11 cellular contexts compared by ENCODE assay signal in the genomic region with DNA sequence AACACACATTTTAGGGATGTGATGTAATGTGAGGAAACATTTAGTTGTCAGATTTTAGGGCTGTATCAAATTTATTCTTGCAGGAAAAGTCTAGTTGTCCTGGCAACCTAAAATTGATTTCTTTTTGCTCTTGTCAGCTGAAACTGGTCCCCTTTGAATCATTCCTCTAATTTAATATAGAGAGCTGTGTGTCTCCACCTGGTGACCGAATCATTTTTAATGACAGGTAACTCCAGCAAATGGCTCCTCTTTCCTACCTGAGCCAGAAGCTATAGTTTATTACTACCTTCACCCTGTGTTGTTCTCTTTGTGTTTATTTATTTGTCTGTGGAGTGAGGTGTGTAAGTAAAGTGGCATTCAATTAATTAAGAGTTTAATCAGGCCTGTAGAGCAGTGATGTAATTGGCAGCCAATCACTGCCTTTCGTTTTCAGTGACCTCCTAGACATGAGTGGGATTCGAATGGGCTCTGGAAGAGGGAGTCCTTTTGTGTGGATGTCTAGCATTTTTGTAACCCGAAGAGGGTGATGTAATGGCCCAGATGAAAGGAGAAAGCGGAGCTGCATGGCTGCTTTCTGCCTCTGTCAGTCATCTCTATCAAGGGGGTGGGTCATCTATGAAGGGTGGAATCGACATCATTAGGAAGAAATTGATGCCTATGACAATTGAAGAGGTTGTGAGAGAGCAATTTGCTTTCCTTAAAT.
A peak's percentile ranks its signal among the peaks of the same experiment; 100 is the strongest.
DNase-seq lines count a peak whose midpoint lies in the region; ATAC-seq, FAIRE-seq and TF ChIP-seq lines count a peak whose summit lies in the region.
"Had no signal": no experiment of that assay in that cellular context is flagged by ENCODE, and none has a peak within 500 bp of the region (broad histone marks: within the 10 kb centered on the region; RNA-seq: fewer than 3 reads in every experiment).

No MANE protein-coding gene starts in this region.

- no peaks in the 10 kb centered on the region for H3K36me3 ChIP-seq in GM23338 (ENCODE audit: insufficient read depth)

- H3K27ac ChIP-seq in GM23338 (ENCODE audit: low read depth) (no peak overlapping the region), coronary artery (peak overlapping the region; percentile 59 to 73)

- H3K4me3 Mint-ChIP-seq in GM23338 (no peak overlapping the region), progenitor cell of endocrine pancreas (ENCODE audit: low read depth) (no peak overlapping the region)
- H3K4me3 Mint-ChIP-seq: CD8-positive, alpha-beta memory T cell had no signal

- TF ChIP-seq POLR2A in GM12891 (IDR thresholded peaks at IDR 0.05; ENCODE audit: low read depth, low read length) (no peak), GM18505 (IDR thresholded peaks at IDR 0.05; ENCODE audit: borderline replicate concordance, extremely low read depth, insufficient read depth, insufficient read length) (no peak)

- H3F3A ChIP-seq in GM23338 (replicated peaks; ENCODE audit: low read depth), result no peaks in the 10 kb centered on the region

- H3K4me1 Mint-ChIP-seq in GM23338, result peaks cover 25% of the 10 kb centered on the region
- H3K4me1 Mint-ChIP-seq in progenitor cell of endocrine pancreas (ENCODE audit: low read depth), result peaks cover 27% of the 10 kb centered on the region

- no peak; the same call in 2 of the 3 replicates for ATAC-seq in GM23338
- ATAC-seq in GM18858 (IDR thresholded peaks at IDR 0.05; ENCODE audit: unreplicated experiment), result no peak
- no peak for ATAC-seq in GM18505 (IDR thresholded peaks at IDR 0.05; ENCODE audit: unreplicated experiment)

- H3K27ac Mint-ChIP-seq in GM23338 (peak overlapping the region; percentile 15; the same call in 1 of the 2 replicates), progenitor cell of endocrine pancreas (peak overlapping the region; percentile 37)

- H3K9me3 Mint-ChIP-seq in GM23338 (no peaks in the 10 kb centered on the region), progenitor cell of endocrine pancreas (ENCODE audit: low read depth) (no peaks in the 10 kb centered on the region)
- H3K9me3 Mint-ChIP-seq: CD8-positive, alpha-beta memory T cell had no signal

- no peaks in the 10 kb centered on the region for H4K20me1 ChIP-seq in GM23338 (replicated peaks; ENCODE audit: insufficient read depth)

- H2AFZ ChIP-seq in GM23338, result no peak overlapping the region

- H3K4me3 ChIP-seq in GM23338 (no peak overlapping the region), coronary artery (no peak overlapping the region)

- no peaks in the 10 kb centered on the region for H3K9me2 ChIP-seq in GM23338 (ENCODE audit: insufficient read depth)

- peaks cover 3% of the 10 kb centered on the region for H3K27me3 Mint-ChIP-seq in GM23338 (ENCODE audit: insufficient read depth, low read depth, poor library complexity)
- no peaks in the 10 kb centered on the region for H3K27me3 Mint-ChIP-seq in progenitor cell of endocrine pancreas

- no peak overlapping the region for H3K4me2 ChIP-seq in GM23338

- peak; percentile 17 to 29; a peak in 2 of 4 replicates for TF ChIP-seq CTCF in GM23338 (conservative IDR thresholded peaks at IDR 0.05; ENCODE audit: low read depth in 2 of 2)
- TF ChIP-seq CTCF in coronary artery (IDR thresholded peaks at IDR 0.05), result no peak
- TF ChIP-seq CTCF in progenitor cell of endocrine pancreas (IDR thresholded peaks at IDR 0.05; ENCODE audit: unreplicated experiment), result no peak

- H3K36me3 Mint-ChIP-seq in GM23338 (ENCODE audit: low read depth) (no peaks in the 10 kb centered on the region), progenitor cell of endocrine pancreas (ENCODE audit: insufficient read depth) (peaks cover 3% of the 10 kb centered on the region)

- peaks cover 17% of the 10 kb centered on the region; the same call in 1 of the 2 replicates for H3K79me2 ChIP-seq in GM23338 (replicated peaks; ENCODE audit: insufficient read depth)

- no peaks in the 10 kb centered on the region for H3K27me3 ChIP-seq in GM23338 (ENCODE audit: insufficient read depth)

- H3K4me1 ChIP-seq in GM23338 (ENCODE audit: insufficient read depth), result peaks cover 23% of the 10 kb centered on the region

- no peak for DNase-seq in GM23338 (ENCODE audit: low spot score)
- DNase-seq in NCI-H2107 (lab: John Stamatoyannopoulos, UW), result peak; percentile 85
- DNase-seq in coronary artery (ENCODE audit: low spot score), result no peak
- DNase-seq in progenitor cell of endocrine pancreas (ENCODE audit: low spot score, unreplicated experiment), result no peak
- DNase-seq in NCI-H1436 (lab: John Stamatoyannopoulos, UW), result no peak
- no peak for DNase-seq in GM12891 (ENCODE audit: insufficient read length, low spot score)
- DNase-seq: CD8-positive, alpha-beta memory T cell; NCI-H187; stimulated activated CD4-positive, alpha-beta T cell treated with anti-CD3 and anti-CD28 coated beads, Interleukin-4, amount 100 ng/mL, for 4 hours had no signal

- no peak for FAIRE-seq in GM12891 (lab: Jason Lieb, UNC)

TF ChIP-seq in GM23338, 12 proteins besides CTCF, POLR2A, EP300 and RAD21 (continues in another document):
- TF ChIP-seq POLR2AphosphoS5 (IDR thresholded peaks at IDR 0.05; ENCODE audit: low read depth) (no peak), ZNF331 (CRISPR knock-in tag; IDR thresholded peaks at IDR 0.05; ENCODE audit: low read depth) (no peak), EZH2 (IDR thresholded peaks at IDR 0.05; ENCODE audit: low read depth, unreplicated experiment) (no peak)

TF ChIP-seq in GM12891, 5 proteins besides CTCF, POLR2A, EP300 and RAD21:
- no peak for TF ChIP-seq PAX5 (IDR thresholded peaks at IDR 0.05; ENCODE audit: insufficient read depth, low read length, severe bottlenecking)

Comparison
In these comparisons a context has a peak if more than half of its experiments do, and no peak if none do; other contexts are left out.
1. CTCF ChIP-seq: peak in GM23338 (2 of 2); none in coronary artery (single experiment) and progenitor cell of endocrine pancreas (single experiment).